8 cellular contexts compared by ENCODE assay signal in genomic region chr16:29745126-29745852, GRCh38. TPM values are rescaled to one million over a fixed set of nuclear protein-coding genes. Genes with fewer than 3 reads are reported as not detected.
DNase-seq lines count a peak whose midpoint lies in the region; ATAC-seq and TF ChIP-seq lines count a peak whose summit lies in the region.

No MANE protein-coding gene starts in this region.

- H3K9me3 ChIP-seq in MG63, result no peaks in the 10 kb centered on the region

- no peaks in the 10 kb centered on the region for H3K36me3 ChIP-seq in MG63

- no peaks in the 10 kb centered on the region for H3K27me3 Mint-ChIP-seq in activated T-helper 2 cell treated with anti-CD3 and anti-CD28 coated beads, Interferon-gamma antibody, Interleukin-2, Interleukin-4, amounts not matched to agents 10 μg/mL and 5 μg/mL and 100 μg/mL, durations not matched to agents 14 hours and 24 hours and 36 hours (ENCODE audit: low read depth)
- H3K27me3 Mint-ChIP-seq in naive B cell (no peaks in the 10 kb centered on the region), type B pancreatic cell (no peaks in the 10 kb centered on the region)

- peak overlapping the region; percentile 94 for H3K27ac Mint-ChIP-seq in activated T-helper 2 cell treated with anti-CD3 and anti-CD28 coated beads, Interferon-gamma antibody, Interleukin-2, Interleukin-4, amounts not matched to agents 10 μg/mL and 5 μg/mL and 100 μg/mL, durations not matched to agents 14 hours and 24 hours and 36 hours
- H3K27ac Mint-ChIP-seq in naive B cell (peak overlapping the region; percentile 98 to 100 (median 98)), type B pancreatic cell (no peak overlapping the region)

- intact Hi-C loops in Right ventricle myocardium inferior (cut with DNase I), result no loop called here
- intact Hi-C loops in cardiac septum (cut with DNase I), result no loop called here
- intact Hi-C loops in activated T-helper 2 cell treated with anti-CD3 and anti-CD28 coated beads, Interferon-gamma antibody, Interleukin-2, Interleukin-4, amounts not matched to agents 10 μg/mL and 5 μg/mL and 100 μg/mL, durations not matched to agents 14 hours and 24 hours and 36 hours (cut with micrococcal nuclease), result loop anchor here (2.0 to 5.0 kb wide), 2 partner anchors 46 to 62 kb away; partner anchors contain the start of genes KIF22 and MAZ

- DNase-seq in Right ventricle myocardium inferior (ENCODE audit: missing footprints) (no peak), cardiac septum (ENCODE audit: low spot score) (no peak), Kasumi-1 (lab: John Stamatoyannopoulos, UW) (peak; percentile 45 to 63), naive B cell (peak; percentile 71), MG63 (no peak), nucleus accumbens (lab: John Stamatoyannopoulos, UW) (no peak), type B pancreatic cell (ENCODE audit: extremely low spot score, unreplicated experiment) (no peak)
- peak; percentile 38 for DNase-seq in activated T-helper 2 cell treated with anti-CD3 and anti-CD28 coated beads, Interferon-gamma antibody, Interleukin-2, Interleukin-4, amounts not matched to agents 10 μg/mL and 5 μg/mL and 100 μg/mL, durations not matched to agents 14 hours and 24 hours and 36 hours (ENCODE audit: low spot score)

- peak; percentile 21 for ATAC-seq in Right ventricle myocardium inferior
- ATAC-seq in naive B cell (ENCODE audit: low read depth in 2 of 2), result peak; percentile 69 to 71

- no peaks in the 10 kb centered on the region for H3K9me3 Mint-ChIP-seq in activated T-helper 2 cell treated with anti-CD3 and anti-CD28 coated beads, Interferon-gamma antibody, Interleukin-2, Interleukin-4, amounts not matched to agents 10 μg/mL and 5 μg/mL and 100 μg/mL, durations not matched to agents 14 hours and 24 hours and 36 hours
- H3K9me3 Mint-ChIP-seq in naive B cell (peaks cover 0 to 2% (median 0%) of the 10 kb centered on the region in 7 donors), type B pancreatic cell (no peaks in the 10 kb centered on the region)

- no peak overlapping the region for H3K4me3 ChIP-seq in MG63

- H3K4me1 Mint-ChIP-seq in activated T-helper 2 cell treated with anti-CD3 and anti-CD28 coated beads, Interferon-gamma antibody, Interleukin-2, Interleukin-4, amounts not matched to agents 10 μg/mL and 5 μg/mL and 100 μg/mL, durations not matched to agents 14 hours and 24 hours and 36 hours (ENCODE audit: low read depth), result peaks cover 46% of the 10 kb centered on the region
- H3K4me1 Mint-ChIP-seq in naive B cell (peaks cover 47 to 73% (median 68%) of the 10 kb centered on the region in 3 donors), type B pancreatic cell (ENCODE audit: unreplicated experiment) (no peaks in the 10 kb centered on the region)

- no peaks in the 10 kb centered on the region for H3K27me3 ChIP-seq in MG63

- TF ChIP-seq CTCF in type B pancreatic cell (conservative IDR thresholded peaks at IDR 0.05), result no peak

- peaks cover 50% of the 10 kb centered on the region for H3K36me3 Mint-ChIP-seq in activated T-helper 2 cell treated with anti-CD3 and anti-CD28 coated beads, Interferon-gamma antibody, Interleukin-2, Interleukin-4, amounts not matched to agents 10 μg/mL and 5 μg/mL and 100 μg/mL, durations not matched to agents 14 hours and 24 hours and 36 hours (ENCODE audit: low read depth)
- H3K36me3 Mint-ChIP-seq in naive B cell, result peaks cover 11 to 19% of the 10 kb centered on the region in 2 donors
- H3K36me3 Mint-ChIP-seq in type B pancreatic cell, result no peaks in the 10 kb centered on the region

- peak overlapping the region; percentile 98 for H3K4me3 Mint-ChIP-seq in activated T-helper 2 cell treated with anti-CD3 and anti-CD28 coated beads, Interferon-gamma antibody, Interleukin-2, Interleukin-4, amounts not matched to agents 10 μg/mL and 5 μg/mL and 100 μg/mL, durations not matched to agents 14 hours and 24 hours and 36 hours (ENCODE audit: low read depth)
- peak overlapping the region; percentile 97 to 100 (median 99) for H3K4me3 Mint-ChIP-seq in naive B cell
- H3K4me3 Mint-ChIP-seq in type B pancreatic cell, result no peak overlapping the region

RNA-seq across cellular contexts. Expression of gene C16orf54, which starts 0.5 kb away (rescaled TPM):
- 0.73 TPM for total RNA-seq in Right ventricle myocardium inferior
- 0.94 TPM for total RNA-seq in cardiac septum
- 18.0 and 18.5 TPM in 2 replicates for total RNA-seq in activated T-helper 2 cell treated with anti-CD3 and anti-CD28 coated beads, Interferon-gamma antibody, Interleukin-2, Interleukin-4, amounts not matched to agents 10 μg/mL and 5 μg/mL and 100 μg/mL, durations not matched to agents 14 hours and 24 hours and 36 hours
- polyA plus RNA-seq in naive B cell (ENCODE audit: low read depth in 6 of 6), result 10 to 100 TPM in 5 of 6 donors, 1 to 10 TPM in 1; 1.4 to 70.0 (median 29.5) TPM
- not detected in 2 replicates for total RNA-seq in MG63 (2014; rRNA removed; shearing (Covaris generic); ENCODE audit: low replicate concordance)
- 2.1 and 3.3 TPM in 2 replicates for total RNA-seq in type B pancreatic cell (ENCODE audit: low replicate concordance)

RNA-seq across cellular contexts. Expression of gene ZG16, which starts 32.8 kb away (rescaled TPM):
- not detected for total RNA-seq in Right ventricle myocardium inferior
- not detected for total RNA-seq in cardiac septum
- total RNA-seq in activated T-helper 2 cell treated with anti-CD3 and anti-CD28 coated beads, Interferon-gamma antibody, Interleukin-2, Interleukin-4, amounts not matched to agents 10 μg/mL and 5 μg/mL and 100 μg/mL, durations not matched to agents 14 hours and 24 hours and 36 hours, result not detected in 2 replicates
- polyA plus RNA-seq in naive B cell (ENCODE audit: low read depth in 6 of 6), result under 1 TPM in 1 of 6 donors, not detected in 5; 0.13 TPM
- total RNA-seq in MG63 (2014; rRNA removed; shearing (Covaris generic); ENCODE audit: low replicate concordance), result not detected in 2 replicates
- total RNA-seq in type B pancreatic cell (ENCODE audit: low replicate concordance), result 0.85 and 1.5 TPM in 2 replicates

RNA-seq across cellular contexts. Expression of gene KIF22, which starts 45.3 kb away (rescaled TPM):
- total RNA-seq in Right ventricle myocardium inferior, result 53.3 TPM
- total RNA-seq in cardiac septum, result 21.8 TPM
- 132 and 136 TPM in 2 replicates for total RNA-seq in activated T-helper 2 cell treated with anti-CD3 and anti-CD28 coated beads, Interferon-gamma antibody, Interleukin-2, Interleukin-4, amounts not matched to agents 10 μg/mL and 5 μg/mL and 100 μg/mL, durations not matched to agents 14 hours and 24 hours and 36 hours
- 10 to 100 TPM; 24.0 to 29.6 (median 26.3) TPM for polyA plus RNA-seq in naive B cell (ENCODE audit: low read depth in 6 of 6)
- 74.9 and 134 TPM in 2 replicates for total RNA-seq in MG63 (2014; rRNA removed; shearing (Covaris generic); ENCODE audit: low replicate concordance)
- total RNA-seq in type B pancreatic cell (ENCODE audit: low replicate concordance), result 54.8 and 112 TPM in 2 replicates

Comparison
In these comparisons a context has a peak if more than half of its experiments do, and no peak if none do; other contexts are left out.
1. DNase-seq: peak in Kasumi-1 (2 of 2), activated T-helper 2 cell treated with anti-CD3 and anti-CD28 coated beads, Interferon-gamma antibody, Interleukin-2, Interleukin-4, amounts not matched to agents 10 μg/mL and 5 μg/mL and 100 μg/mL, durations not matched to agents 14 hours and 24 hours and 36 hours (single experiment) and naive B cell (single experiment); none in Right ventricle myocardium inferior (single experiment), cardiac septum (single experiment), MG63 (single experiment), nucleus accumbens (0 of 56) and type B pancreatic cell (single experiment).